Comparison of ENCODE assay signal across 9 cellular contexts in genomic region chr9:100505564-100506159, GRCh38. TPM values are rescaled to one million over a fixed set of nuclear protein-coding genes. Genes with fewer than 3 reads are reported as not detected.
A peak's percentile ranks its signal among the peaks of the same experiment; 100 is the strongest.
DNase-seq lines count a peak whose midpoint lies in the region; ATAC-seq and TF ChIP-seq lines count a peak whose summit lies in the region.
"Had no signal": no experiment of that assay in that cellular context is flagged by ENCODE, and none has a peak within 500 bp of the region (broad histone marks: within the 10 kb centered on the region; RNA-seq: fewer than 3 reads in every experiment).

No MANE protein-coding gene starts in this region.

- peak; percentile 59 for TF ChIP-seq CTCF in foreskin fibroblast (IDR thresholded peaks at IDR 0.05; ENCODE audit: low read depth, low read length)
- peak; percentile 71 for TF ChIP-seq CTCF in psoas muscle (IDR thresholded peaks at IDR 0.05)
- TF ChIP-seq CTCF in suprapubic skin (IDR thresholded peaks at IDR 0.05): peak in 1 of 2 donors; percentile 36

- TF ChIP-seq POLR2A in suprapubic skin (IDR thresholded peaks at IDR 0.05): no peak

- no peaks in the 10 kb centered on the region for H3K27me3 ChIP-seq in psoas muscle (ENCODE audit: insufficient read depth in 3 of 3, low read length in 2 of 3)
- no peaks in the 10 kb centered on the region for H3K27me3 ChIP-seq in suprapubic skin
- H3K27me3 ChIP-seq: BLaER1 treated with 17β-estradiol and CSF1 and Interleukin-3, amounts not matched to agents 10 nM and 100 nM had no signal

- no peaks in the 10 kb centered on the region for H3K36me3 ChIP-seq in psoas muscle (ENCODE audit: insufficient read depth in 1 of 2, low read depth in 1 of 2)
- no peaks in the 10 kb centered on the region for H3K36me3 ChIP-seq in suprapubic skin

- H3K9me3 ChIP-seq in psoas muscle (no peaks in the 10 kb centered on the region), suprapubic skin (no peaks in the 10 kb centered on the region)

- WGBS in psoas muscle, 3 donors: 37 to 42% (median 38%) methylated on average over 4 of the region's 4 CpGs
- WGBS in suprapubic skin: 57% methylated on average over 4 of the region's 4 CpGs

- DNase-seq in NCI-H1436 (lab: John Stamatoyannopoulos, UW) (peak; percentile 3), NCI-H1436 treated with DMSO at 0.1 percent for 48 hours (lab: John Stamatoyannopoulos, UW) (no peak), NCI-H226 (peak; percentile 73), foreskin fibroblast (peak; percentile 8 to 56), psoas muscle (peak; percentile 45 to 80), suprapubic skin (ENCODE audit: low spot score in 2 of 2) (no peak)
- peak; percentile 91 for DNase-seq in activated CD8-positive, alpha-beta memory T cell treated with anti-CD3 and anti-CD28 coated beads, Interleukin-2, amount 50 U/mL, for 48 hours

- H3K4me3 ChIP-seq in foreskin fibroblast (ENCODE audit: low read depth in 1 of 2, low read length in 2 of 2) (no peak overlapping the region), psoas muscle (no peak overlapping the region), suprapubic skin (no peak overlapping the region)
- H3K4me3 ChIP-seq: BLaER1 treated with 17β-estradiol and CSF1 and Interleukin-3, amounts not matched to agents 10 nM and 100 nM had no signal

- H3K27ac ChIP-seq in psoas muscle (no peak overlapping the region), suprapubic skin (no peak overlapping the region)
- H3K27ac ChIP-seq: BLaER1 treated with 17β-estradiol and CSF1 and Interleukin-3, amounts not matched to agents 10 nM and 100 nM had no signal

- intact Hi-C loops in psoas muscle (cut with DNase I): loop anchor here (2.0 to 5.0 kb wide), 2 partner anchors 89 to 92 kb away; no protein-coding TSS in a partner anchor

- no peak for TF ChIP-seq EP300 in suprapubic skin (IDR thresholded peaks at IDR 0.05)

- H3K4me1 ChIP-seq in psoas muscle (peaks cover 3% of the 10 kb centered on the region), suprapubic skin (no peaks in the 10 kb centered on the region)
- H3K4me1 ChIP-seq: BLaER1 treated with 17β-estradiol and CSF1 and Interleukin-3, amounts not matched to agents 10 nM and 100 nM had no signal

- ATAC-seq in GM21619 (IDR thresholded peaks at IDR 0.05; ENCODE audit: unreplicated experiment) (peak; percentile 64), psoas muscle (peak; percentile 36 to 85 (median 64))

RNA-seq across cellular contexts. Expression of gene TMEFF1, which starts 32.7 kb away (rescaled TPM):
- under 1 TPM in 3 of 4 donors, not detected in 1; 0.29 to 0.56 (median 0.30) TPM for total RNA-seq in psoas muscle
- under 1 TPM in 2 of 3 donors, not detected in 1; 0.07 to 0.08 TPM for polyA plus RNA-seq in psoas muscle
- total RNA-seq in suprapubic skin: under 1 TPM in 2 of 4 donors, not detected in 2; 0.32 to 0.49 TPM

Comparison
In these comparisons a context has a peak if more than half of its experiments do, and no peak if none do; other contexts are left out.
1. DNase-seq: peak in NCI-H1436 (single experiment), NCI-H226 (single experiment), activated CD8-positive, alpha-beta memory T cell treated with anti-CD3 and anti-CD28 coated beads, Interleukin-2, amount 50 U/mL, for 48 hours (single experiment), foreskin fibroblast (2 of 2) and psoas muscle (2 of 2); none in NCI-H1436 treated with DMSO at 0.1 percent for 48 hours (single experiment) and suprapubic skin (0 of 2).